8 cellular contexts compared by ENCODE assay signal in the genomic region with DNA sequence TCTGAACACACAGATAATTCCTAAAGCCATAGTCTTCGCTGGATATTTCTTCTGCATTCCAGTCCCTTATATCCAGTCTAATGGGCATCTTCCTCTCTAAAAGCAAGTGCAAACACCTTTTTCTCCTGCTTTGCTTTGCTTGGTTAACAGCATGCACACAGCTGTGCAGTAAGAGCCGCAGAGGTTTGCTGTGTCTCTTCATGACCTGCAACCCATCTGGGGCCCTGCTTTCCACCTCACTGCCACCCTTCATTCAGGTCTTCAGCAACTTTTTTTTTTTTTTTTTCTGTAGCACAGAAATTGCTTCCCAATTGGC. TPM values are rescaled to one million over a fixed set of nuclear protein-coding genes. Genes with fewer than 3 reads are reported as not detected.
DNase-seq lines count a peak whose midpoint lies in the region; ATAC-seq and TF ChIP-seq lines count a peak whose summit lies in the region.

No MANE protein-coding gene starts in this region.

- no peak for TF ChIP-seq EP300 in transverse colon (IDR thresholded peaks at IDR 0.05; ENCODE audit: low read depth)

- H3K4me1 ChIP-seq in heart right ventricle (peaks cover 34 to 100% (median 98%) of the 10 kb centered on the region in 9 donors), duodenal mucosa (ENCODE audit: control insufficient read depth in 1 of 2, insufficient read depth in 2 of 2, low read length in 2 of 2) (peaks cover 60 to 71% of the 10 kb centered on the region in 2 donors), transverse colon (peaks cover 36 to 98% (median 70%) of the 10 kb centered on the region in 4 donors), foreskin keratinocyte (peaks cover 17% of the 10 kb centered on the region)

- peak overlapping the region in 1 of 2 donors; percentile 1 for H3K9ac ChIP-seq in duodenal mucosa (ENCODE audit: low read depth in 1 of 2, low read length in 2 of 2)

- H3K27ac ChIP-seq in heart right ventricle: peak overlapping the region; percentile 61 to 90 (median 86)
- H3K27ac ChIP-seq in duodenal mucosa (ENCODE audit: low read depth, low read length): peak overlapping the region; percentile 23
- H3K27ac ChIP-seq in transverse colon: peak overlapping the region; percentile 83 to 90 (median 84)
- H3K27ac ChIP-seq in foreskin keratinocyte: no peak overlapping the region

- H3K27me3 ChIP-seq in heart right ventricle: no peaks in the 10 kb centered on the region
- no peaks in the 10 kb centered on the region for H3K27me3 ChIP-seq in duodenal mucosa (ENCODE audit: control insufficient read depth in 1 of 2, insufficient read depth in 2 of 2, low read length in 2 of 2)
- no peaks in the 10 kb centered on the region for H3K27me3 ChIP-seq in transverse colon
- H3K27me3 ChIP-seq in foreskin keratinocyte: no peaks in the 10 kb centered on the region

- H3K4me3 Mint-ChIP-seq in natural killer cell treated with Interleukin-12 subunit alpha and Interleukin-12 subunit beta and Interleukin-15 and Interleukin-18, amount 100 ng/mL, for 72 hours: no peak overlapping the region

- H3K9me3 ChIP-seq in heart right ventricle (no peaks in the 10 kb centered on the region), duodenal mucosa (ENCODE audit: control insufficient read depth in 1 of 2, low read length in 2 of 2) (no peaks in the 10 kb centered on the region), transverse colon (no peaks in the 10 kb centered on the region)

- no peak for TF ChIP-seq CTCF in heart right ventricle (IDR thresholded peaks at IDR 0.05)
- no peak for TF ChIP-seq CTCF in transverse colon (IDR thresholded peaks at IDR 0.05)
- no peak for TF ChIP-seq CTCF in foreskin keratinocyte (conservative IDR thresholded peaks at IDR 0.05)

- WGBS in heart right ventricle, 2 donors: 89 to 90% methylated on average over 2 of the region's 2 CpGs
- WGBS in transverse colon (ENCODE audit: low coverage in 1 of 2), 2 donors: 61 to 66% methylated on average over 2 of the region's 2 CpGs

- ATAC-seq in heart right ventricle (no peak), left ventricle myocardium superior (no peak), foreskin keratinocyte (no peak)
- ATAC-seq in natural killer cell treated with Interleukin-12 subunit alpha and Interleukin-12 subunit beta and Interleukin-15 and Interleukin-18, amount 100 ng/mL, for 72 hours: no peak

- H3K4me3 ChIP-seq in heart right ventricle (peak overlapping the region in 1 of 10 donors; percentile 15), duodenal mucosa (ENCODE audit: low read depth in 1 of 2, low read length in 2 of 2) (no peak overlapping the region), transverse colon (no peak overlapping the region)

- no peak for DNase-seq in heart right ventricle
- no peak for DNase-seq in left ventricle myocardium superior
- DNase-seq in natural killer cell treated with Interleukin-12 subunit alpha and Interleukin-12 subunit beta and Interleukin-15 and Interleukin-18, amount 100 ng/mL, for 72 hours (ENCODE audit: low spot score): no peak
- no peak for DNase-seq in transverse colon
- DNase-seq in mucosa of gallbladder (ENCODE audit: low spot score): no peak
- DNase-seq in foreskin keratinocyte: no peak
- DNase-seq in LoVo (ENCODE audit: low spot score): no peak

- H3K36me3 Mint-ChIP-seq in natural killer cell treated with Interleukin-12 subunit alpha and Interleukin-12 subunit beta and Interleukin-15 and Interleukin-18, amount 100 ng/mL, for 72 hours: peaks cover 36% of the 10 kb centered on the region

- H3K36me3 ChIP-seq in heart right ventricle (peaks cover 0 to 27% (median 0%) of the 10 kb centered on the region in 9 donors), duodenal mucosa (ENCODE audit: control insufficient read depth in 1 of 2, insufficient read depth in 2 of 2, low read length in 2 of 2) (peaks cover 4 to 7% of the 10 kb centered on the region in 2 donors), transverse colon (peaks cover 0 to 3% (median 0%) of the 10 kb centered on the region in 4 donors)

- no peak for TF ChIP-seq POLR2A in transverse colon (IDR thresholded peaks at IDR 0.05)

- intact Hi-C loops in heart right ventricle (cut with DNase I): loop anchor here in 1 of 10 donors (10.0 kb wide), 1 partner anchor 147 kb away; no protein-coding TSS in a partner anchor
- intact Hi-C loops in left ventricle myocardium superior (cut with micrococcal nuclease): no loop called here
- intact Hi-C loops in transverse colon (cut with DNase I; ENCODE audit: low total_unique reads): no loop called here

- H3K27ac Mint-ChIP-seq in natural killer cell treated with Interleukin-12 subunit alpha and Interleukin-12 subunit beta and Interleukin-15 and Interleukin-18, amount 100 ng/mL, for 72 hours: peak overlapping the region; percentile 71 to 97

- H3K27me3 Mint-ChIP-seq in natural killer cell treated with Interleukin-12 subunit alpha and Interleukin-12 subunit beta and Interleukin-15 and Interleukin-18, amount 100 ng/mL, for 72 hours: no peaks in the 10 kb centered on the region

- peaks cover 81 to 87% of the 10 kb centered on the region in 2 donors for H3K4me1 Mint-ChIP-seq in natural killer cell treated with Interleukin-12 subunit alpha and Interleukin-12 subunit beta and Interleukin-15 and Interleukin-18, amount 100 ng/mL, for 72 hours (ENCODE audit: low read depth in 2 of 2)

- no peaks in the 10 kb centered on the region for H3K9me3 Mint-ChIP-seq in natural killer cell treated with Interleukin-12 subunit alpha and Interleukin-12 subunit beta and Interleukin-15 and Interleukin-18, amount 100 ng/mL, for 72 hours

- in situ Hi-C loops in transverse colon (cut with MboI; ENCODE audit: low pct_ligation_motif_present in 1 of 4, low pct_unique_long_range_greater_than_20kb in 1 of 4, low sequenced_read_pairs in 3 of 4): no loop called here

RNA-seq across cellular contexts. Expression of a gene that starts 14.4 kb away (rescaled TPM):
- total RNA-seq in heart right ventricle (10 to 100 TPM; 10.8 to 34.2 (median 24.6) TPM), left ventricle myocardium superior (31.1 TPM), transverse colon (10 to 100 TPM; 34.6 to 82.7 (median 72.3) TPM), mucosa of gallbladder (18.1 TPM), foreskin keratinocyte (3.1 and 3.6 TPM in 2 replicates)
- polyA plus RNA-seq in heart right ventricle (10 to 100 TPM; 18.7 to 19.3 TPM), foreskin keratinocyte (1.1 and 1.2 TPM in 2 replicates)
- 10 to 100 TPM; 59.9 to 81.3 TPM for total RNA-seq in natural killer cell treated with Interleukin-12 subunit alpha and Interleukin-12 subunit beta and Interleukin-15 and Interleukin-18, amount 100 ng/mL, for 72 hours
